8 cellular contexts compared by ENCODE assay signal in the genomic region with DNA sequence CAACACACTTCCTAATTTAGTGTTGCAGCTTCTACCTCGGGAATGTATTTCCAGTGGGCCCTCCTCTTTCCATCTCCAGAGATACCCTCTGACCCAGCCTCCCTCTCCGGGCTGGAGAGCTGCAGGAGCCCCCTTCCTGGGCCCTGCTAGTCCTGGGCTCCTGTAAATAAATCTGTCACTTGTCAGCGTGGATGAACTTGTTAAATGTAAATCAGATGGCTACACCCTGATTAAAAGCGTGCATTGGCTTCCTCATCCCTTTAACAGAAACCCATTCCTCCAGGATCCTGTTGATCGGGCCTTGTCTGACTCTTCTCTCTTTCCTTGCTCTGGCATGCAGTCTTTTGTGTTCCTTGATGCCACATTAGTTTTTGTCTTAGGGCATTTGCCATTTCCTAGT. TPM values are rescaled to one million over a fixed set of nuclear protein-coding genes. Genes with fewer than 3 reads are reported as not detected.
DNase-seq lines count a peak whose midpoint lies in the region; ATAC-seq and TF ChIP-seq lines count a peak whose summit lies in the region.
"Had no signal": no experiment of that assay in that cellular context is flagged by ENCODE, and none has a peak within 500 bp of the region (broad histone marks: within the 10 kb centered on the region; RNA-seq: fewer than 3 reads in every experiment).

No MANE protein-coding gene starts in this region.

- H4K20me1 ChIP-seq in GM23338 (replicated peaks; ENCODE audit: insufficient read depth): no peaks in the 10 kb centered on the region

- TF ChIP-seq CTCF in GM23338 (conservative IDR thresholded peaks at IDR 0.05; ENCODE audit: low read depth in 2 of 2) (no peak), RWPE1 (conservative IDR thresholded peaks at IDR 0.05; ENCODE audit: low read depth) (no peak), endothelial cell (IDR thresholded peaks at IDR 0.05; ENCODE audit: unreplicated experiment) (no peak)

- no peaks in the 10 kb centered on the region for H3K36me3 ChIP-seq in GM23338 (ENCODE audit: insufficient read depth)

- ATAC-seq in GM23338 (no peak), HG02588 (IDR thresholded peaks at IDR 0.05; ENCODE audit: unreplicated experiment) (no peak)
- ATAC-seq in stimulated activated effector memory CD8-positive, alpha-beta T cell treated with anti-CD3 and anti-CD28 coated beads, Interleukin-12 subunit alpha, Interleukin-12 subunit beta, amount 100 ng/mL, for 72 hours: no peak

- H3K79me2 ChIP-seq in GM23338 (replicated peaks; ENCODE audit: insufficient read depth): peaks cover 74% of the 10 kb centered on the region

- no peak overlapping the region for H2AFZ ChIP-seq in GM23338

- no peaks in the 10 kb centered on the region for H3K9me2 ChIP-seq in GM23338 (ENCODE audit: insufficient read depth)

- H3F3A ChIP-seq in GM23338 (replicated peaks; ENCODE audit: low read depth): peaks cover 8% of the 10 kb centered on the region; the same call in 1 of the 2 replicates

- H3K27ac Mint-ChIP-seq in GM23338: no peak overlapping the region
- H3K27ac Mint-ChIP-seq in endothelial cell (ENCODE audit: unreplicated experiment): no peak overlapping the region
- peak overlapping the region; percentile 76 for H3K27ac Mint-ChIP-seq in stimulated activated effector memory CD8-positive, alpha-beta T cell treated with anti-CD3 and anti-CD28 coated beads, Interleukin-12 subunit alpha, Interleukin-12 subunit beta, amount 100 ng/mL, for 72 hours

- H3K9me3 Mint-ChIP-seq in GM23338: no peaks in the 10 kb centered on the region; the same call in 2 of the 3 replicates
- H3K9me3 Mint-ChIP-seq in endothelial cell (ENCODE audit: unreplicated experiment): no peaks in the 10 kb centered on the region
- no peaks in the 10 kb centered on the region for H3K9me3 Mint-ChIP-seq in stimulated activated effector memory CD8-positive, alpha-beta T cell treated with anti-CD3 and anti-CD28 coated beads, Interleukin-12 subunit alpha, Interleukin-12 subunit beta, amount 100 ng/mL, for 72 hours

- H3K4me1 Mint-ChIP-seq in GM23338: peaks cover 29% of the 10 kb centered on the region
- H3K4me1 Mint-ChIP-seq in endothelial cell (ENCODE audit: unreplicated experiment): peaks cover 16% of the 10 kb centered on the region
- H3K4me1 Mint-ChIP-seq in stimulated activated effector memory CD8-positive, alpha-beta T cell treated with anti-CD3 and anti-CD28 coated beads, Interleukin-12 subunit alpha, Interleukin-12 subunit beta, amount 100 ng/mL, for 72 hours: peaks cover 46% of the 10 kb centered on the region

- H3K4me3 ChIP-seq in GM23338: no peak overlapping the region; the same call in 1 of the 2 replicates

- POLR2A ChIA-PET in RWPE1 (lab: Yijun Ruan, JAX; ENCODE audit: low non-redundant PET): no interaction called here

- no peak overlapping the region; the same call in 1 of the 3 replicates for H3K4me3 Mint-ChIP-seq in GM23338
- peak overlapping the region; percentile 49 for H3K4me3 Mint-ChIP-seq in endothelial cell (ENCODE audit: unreplicated experiment)
- peak overlapping the region; percentile 87 for H3K4me3 Mint-ChIP-seq in stimulated activated effector memory CD8-positive, alpha-beta T cell treated with anti-CD3 and anti-CD28 coated beads, Interleukin-12 subunit alpha, Interleukin-12 subunit beta, amount 100 ng/mL, for 72 hours

- no peak for DNase-seq in GM23338 (ENCODE audit: low spot score)
- DNase-seq in RWPE1 (ENCODE audit: low spot score): no peak
- no peak for DNase-seq in endothelial cell (ENCODE audit: low spot score)
- DNase-seq in stimulated activated effector memory CD8-positive, alpha-beta T cell treated with anti-CD3 and anti-CD28 coated beads, Interleukin-12 subunit alpha, Interleukin-12 subunit beta, amount 100 ng/mL, for 72 hours (ENCODE audit: low spot score in 2 of 2): no peak
- no peak for DNase-seq in H4 (ENCODE audit: low spot score)
- no peak for DNase-seq in NCI-H1436 (lab: John Stamatoyannopoulos, UW)
- DNase-seq: MM.1S had no signal

- H3K27ac ChIP-seq in GM23338 (ENCODE audit: low read depth) (peak overlapping the region; percentile 33; the same call in 1 of the 2 replicates), RWPE1 (peak overlapping the region; percentile 93)

- H3K4me1 ChIP-seq in GM23338 (ENCODE audit: insufficient read depth): peaks cover 8% of the 10 kb centered on the region

- peaks cover 10% of the 10 kb centered on the region for H3K27me3 Mint-ChIP-seq in GM23338 (ENCODE audit: insufficient read depth, low read depth, poor library complexity)
- peaks cover 18% of the 10 kb centered on the region for H3K27me3 Mint-ChIP-seq in endothelial cell (ENCODE audit: unreplicated experiment)

- H3K4me2 ChIP-seq in GM23338: no peak overlapping the region

- H3K27me3 ChIP-seq in GM23338 (ENCODE audit: insufficient read depth): no peaks in the 10 kb centered on the region

- CTCF ChIA-PET in RWPE1 (lab: Yijun Ruan, JAX): no interaction called here

- H3K36me3 Mint-ChIP-seq in GM23338 (ENCODE audit: low read depth) (peaks cover 9% of the 10 kb centered on the region), endothelial cell (ENCODE audit: low read depth, unreplicated experiment) (peaks cover 7% of the 10 kb centered on the region)
- peaks cover 31% of the 10 kb centered on the region for H3K36me3 Mint-ChIP-seq in stimulated activated effector memory CD8-positive, alpha-beta T cell treated with anti-CD3 and anti-CD28 coated beads, Interleukin-12 subunit alpha, Interleukin-12 subunit beta, amount 100 ng/mL, for 72 hours

TF ChIP-seq in GM23338, 12 proteins besides CTCF, POLR2A, EP300 and RAD21 (continues in another document):
- no peak for TF ChIP-seq POLR2AphosphoS5 (IDR thresholded peaks at IDR 0.05; ENCODE audit: low read depth)
- TF ChIP-seq REST (IDR thresholded peaks at IDR 0.05; ENCODE audit: unreplicated experiment): no peak
- no peak for TF ChIP-seq ETS1 (IDR thresholded peaks at IDR 0.05)
- no peak for TF ChIP-seq NANOG (IDR thresholded peaks at IDR 0.05; ENCODE audit: borderline replicate concordance)
- TF ChIP-seq JUNB (IDR thresholded peaks at IDR 0.05; ENCODE audit: unreplicated experiment): no peak
- no peak for TF ChIP-seq EZH2phosphoT487 (IDR thresholded peaks at IDR 0.05; ENCODE audit: unreplicated experiment)
- no peak for TF ChIP-seq EZH2 (IDR thresholded peaks at IDR 0.05; ENCODE audit: low read depth, unreplicated experiment)
- no peak for TF ChIP-seq STAT1 (IDR thresholded peaks at IDR 0.05; ENCODE audit: unreplicated experiment)
- TF ChIP-seq ZNF114 (CRISPR knock-in tag; IDR thresholded peaks at IDR 0.05): no peak

RNA-seq across cellular contexts. Expression of gene ZNF236, which starts 2.4 kb away (rescaled TPM):
- total RNA-seq in GM23338 (2014; rRNA removed; shearing (Covaris generic)): 10.1 and 16.3 TPM in 2 replicates
- polyA plus RNA-seq in GM23338 (2016; fragmentation: Nextera tagmentation; extraction: Ambion mirVana): 6.4 and 8.9 TPM in 2 replicates
- total RNA-seq in endothelial cell (ENCODE audit: unreplicated experiment): 19.4 TPM
- total RNA-seq in H4 (2014; rRNA removed; shearing (Covaris generic)): 2.7 and 4.9 TPM in 2 replicates
